In the genomic region with DNA sequence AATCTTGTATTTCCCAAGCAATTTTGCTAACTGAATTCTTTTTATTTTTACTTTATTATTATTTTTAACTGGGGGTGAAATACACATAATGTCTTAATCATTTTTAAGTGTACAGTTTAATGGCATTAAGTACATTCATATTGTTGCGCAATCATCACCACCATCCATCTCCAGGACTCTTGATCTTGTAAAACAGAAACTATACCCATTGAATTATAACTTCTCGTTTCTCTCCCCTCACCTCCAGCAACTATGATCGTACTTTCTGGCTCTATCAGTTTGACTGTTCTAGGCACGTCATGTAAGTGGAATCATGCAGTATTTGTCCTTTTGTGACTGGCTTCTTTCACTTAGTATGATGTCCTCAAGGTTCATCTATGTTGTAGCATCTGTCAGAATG, we compare ENCODE assay signal across 1 cellular context.
TF ChIP-seq lines count a peak whose summit lies in the region.

No MANE protein-coding gene starts in this region.

TF ChIP-seq in HCT116, 20 proteins besides CTCF, POLR2A, EP300 and RAD21 (continued from another document):
- TF ChIP-seq, protein P1, sequence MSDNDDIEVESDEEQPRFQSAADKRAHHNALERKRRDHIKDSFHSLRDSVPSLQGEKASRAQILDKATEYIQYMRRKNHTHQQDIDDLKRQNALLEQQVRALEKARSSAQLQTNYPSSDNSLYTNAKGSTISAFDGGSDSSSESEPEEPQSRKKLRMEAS (IDR thresholded peaks at IDR 0.05), result no peak
- TF ChIP-seq CEBPB (IDR thresholded peaks at IDR 0.05; ENCODE audit: low read depth), result 0 out of 2 replicates have a peak, but pooled peaks have one; percentile 17
- no peak for TF ChIP-seq POLR2AphosphoS5 (IDR thresholded peaks at IDR 0.05; ENCODE audit: low read depth, low read length)
- no peak for TF ChIP-seq SIN3A (IDR thresholded peaks at IDR 0.05; ENCODE audit: low read depth)
- TF ChIP-seq SRF (IDR thresholded peaks at IDR 0.05; ENCODE audit: low read depth), result no peak
